26 cellular contexts compared by ENCODE assay signal in the genomic region with DNA sequence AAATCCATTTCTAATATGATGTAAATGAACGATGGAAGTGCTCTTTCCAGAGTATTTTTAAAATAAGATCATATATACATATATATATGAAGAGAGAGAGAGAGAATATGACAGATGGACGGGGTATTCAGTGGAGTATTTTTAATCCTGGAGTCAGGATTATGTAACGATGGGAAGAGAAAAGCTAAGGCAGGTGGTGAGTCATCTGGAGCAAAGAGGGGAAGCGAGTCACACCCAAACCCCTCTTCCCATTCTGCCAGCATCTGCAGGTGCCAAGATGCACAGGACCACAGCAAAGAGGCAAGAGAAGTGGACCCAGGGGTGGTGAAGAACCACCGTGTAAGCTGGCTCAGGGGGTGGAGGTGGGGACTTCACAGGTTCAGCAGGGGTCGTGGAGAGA.
DNase-seq lines count a peak whose midpoint lies in the region; ATAC-seq, FAIRE-seq and TF ChIP-seq lines count a peak whose summit lies in the region.
"Had no signal": no experiment of that assay in that cellular context is flagged by ENCODE, and none has a peak within 500 bp of the region (broad histone marks: within the 10 kb centered on the region; RNA-seq: fewer than 3 reads in every experiment).

No MANE protein-coding gene starts in this region.

- intact Hi-C loops in dorsolateral prefrontal cortex (cut with DNase I): no loop called here

- H3K27ac ChIP-seq in dorsolateral prefrontal cortex (peak overlapping the region in 31 of 59 donors; percentile 12 to 92 (median 60)), temporal lobe (ENCODE audit: low read depth, low read length) (peak overlapping the region; percentile 63)
- H3K27ac ChIP-seq: 22Rv1, BLaER1, PC-9 had no signal

- no peaks in the 10 kb centered on the region for H3K27me3 ChIP-seq in dorsolateral prefrontal cortex
- H3K27me3 ChIP-seq: BLaER1 had no signal

- H3K4me3 ChIP-seq in dorsolateral prefrontal cortex: no peak overlapping the region
- H3K4me3 ChIP-seq: BLaER1, PC-9 had no signal

- FAIRE-seq in urothelium cell line (lab: Jason Lieb, UNC): no peak
- FAIRE-seq: GM19239, H54 had no signal

- ATAC-seq in GM21447 (IDR thresholded peaks at IDR 0.05; ENCODE audit: unreplicated experiment): no peak

- TF ChIP-seq CTCF in dorsolateral prefrontal cortex (IDR thresholded peaks at IDR 0.05 in 54 of 56, conservative IDR thresholded peaks at IDR 0.05 in 2 of 56; ENCODE audit: low read depth in 1 of 56, partially characterized antibody in 56 of 56): no peak

- DNase-seq in DMS 273 (lab: John Stamatoyannopoulos, UW; ENCODE audit: unreplicated experiment) (peak; percentile 46), DMS 273 treated with DMSO at 0.1 percent for 48 hours (lab: John Stamatoyannopoulos, UW) (no peak), NCI-H82 (lab: John Stamatoyannopoulos, UW) (peak; percentile 78), dorsolateral prefrontal cortex (peak in 1 of 10 donors; percentile 18), EL (no peak), urothelium cell line (ENCODE audit: low spot score) (no peak)
- DNase-seq: ACHN; CD4-positive, alpha-beta T cell; COR-L47; DMS153; Karpas-422; MV-4-11; NCI-H1105 treated with DMSO at 0.1 percent for 48 hours; NCI-H2107; NCI-H2227 treated with DMSO at 0.1 percent for 48 hours; NCI-H526; PC-9; RPMI8226; SHP77; SW 1271 had no signal

Comparison
In these comparisons a context has a peak if more than half of its experiments do, and no peak if none do; other contexts are left out.
1. DNase-seq: peak in DMS 273 (single experiment) and NCI-H82 (single experiment); none in DMS 273 treated with DMSO at 0.1 percent for 48 hours (single experiment), EL (single experiment) and urothelium cell line (single experiment).